Comparison of ENCODE assay signal across 9 cellular contexts in the genomic region with DNA sequence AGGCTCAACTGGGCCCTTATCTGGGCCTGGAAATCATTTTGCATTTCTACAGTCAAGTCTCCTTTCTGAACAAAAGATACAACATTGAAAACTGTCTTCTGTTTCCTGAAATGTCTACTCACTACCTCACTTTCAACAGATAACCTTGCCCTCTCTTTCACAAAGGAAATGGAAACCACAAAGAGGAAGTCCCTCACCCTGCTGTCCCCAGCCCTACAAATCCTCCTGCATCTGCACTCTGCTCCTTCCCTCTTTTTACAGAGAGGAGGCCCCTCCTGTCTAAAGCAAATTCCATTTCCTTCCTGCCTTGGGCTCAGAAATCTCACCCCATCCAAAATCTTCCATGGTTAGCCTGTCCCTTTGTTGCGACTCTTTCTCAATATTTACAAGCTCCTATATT. TPM values are rescaled to one million over a fixed set of nuclear protein-coding genes. Genes with fewer than 3 reads are reported as not detected.
A peak's percentile ranks its signal among the peaks of the same experiment; 100 is the strongest.
DNase-seq lines count a peak whose midpoint lies in the region; ATAC-seq and TF ChIP-seq lines count a peak whose summit lies in the region.
"Had no signal": no experiment of that assay in that cellular context is flagged by ENCODE, and none has a peak within 500 bp of the region (broad histone marks: within the 10 kb centered on the region; RNA-seq: fewer than 3 reads in every experiment).

No MANE protein-coding gene starts in this region.

- peaks cover 40% of the 10 kb centered on the region for H3K9me3 ChIP-seq in BLaER1
- no peaks in the 10 kb centered on the region for H3K9me3 ChIP-seq in prostate gland

- no peaks in the 10 kb centered on the region for H3K27me3 Mint-ChIP-seq in T-cell

- no peaks in the 10 kb centered on the region for H3K36me3 Mint-ChIP-seq in T-cell

- peak overlapping the region; percentile 26; the same call in 1 of the 2 replicates for H3K4me3 ChIP-seq in BLaER1
- H3K4me3 ChIP-seq in prostate gland: no peak overlapping the region

- H3K36me3 ChIP-seq in BLaER1 (no peaks in the 10 kb centered on the region), prostate gland (no peaks in the 10 kb centered on the region)

- H3K4me1 ChIP-seq in BLaER1: peaks cover 56% of the 10 kb centered on the region
- H3K4me1 ChIP-seq in prostate gland (replicated peaks): no peaks in the 10 kb centered on the region

- no peak for TF ChIP-seq CTCF in prostate gland (IDR thresholded peaks at IDR 0.05)

- DNase-seq in T-cell (peak in 6 of 34 experiments; percentile 2 to 27 (median 6)), prostate gland (ENCODE audit: low spot score) (no peak), COR-L47 (lab: John Stamatoyannopoulos, UW) (no peak), SW 1271 (lab: John Stamatoyannopoulos, UW) (no peak)
- DNase-seq in activated CD8-positive, alpha-beta memory T cell treated with anti-CD3 and anti-CD28 coated beads, Interleukin-2, amount 50 U/mL, for 48 hours: no peak

- no peak overlapping the region for H3K27ac Mint-ChIP-seq in T-cell

- peak overlapping the region; percentile 94 for H3K27ac ChIP-seq in BLaER1
- H3K27ac ChIP-seq in prostate gland: no peak overlapping the region

- ATAC-seq in GM19035 (IDR thresholded peaks at IDR 0.05; ENCODE audit: unreplicated experiment) (peak; percentile 92), HG03103 (IDR thresholded peaks at IDR 0.05; ENCODE audit: low read depth, unreplicated experiment) (peak; percentile 82), T-cell (replicated peaks in 1 of 4) (peak; percentile 66 to 95 (median 90))

- POLR2A ChIA-PET in T-cell (lab: Charles Lee): no interaction called here

- CTCF ChIA-PET in T-cell (lab: Charles Lee): interaction anchor here in 1 of 2 donors (0.6 to 1.3 kb wide), 2 partner anchors 68 to 70 kb away, joined by 3 to 4 read pairs; no protein-coding TSS in a partner anchor

- H3K9ac ChIP-seq in BLaER1: peak overlapping the region; percentile 74

- H3K27me3 ChIP-seq in BLaER1 (no peaks in the 10 kb centered on the region), prostate gland (replicated peaks; ENCODE audit: insufficient read depth) (no peaks in the 10 kb centered on the region)

- TF ChIP-seq POLR2A in prostate gland (IDR thresholded peaks at IDR 0.05): no peak

- WGBS in prostate gland: 93% methylated on average over 1 of the region's 1 CpG

- no peak overlapping the region for H3K4me3 Mint-ChIP-seq in T-cell

- no peaks in the 10 kb centered on the region for H4K20me1 ChIP-seq in BLaER1

- H3K9me3 Mint-ChIP-seq in T-cell: no peaks in the 10 kb centered on the region

- intact Hi-C loops in prostate gland (cut with DNase I): no loop called here

- peak overlapping the region; percentile 77 for H3K4me2 ChIP-seq in BLaER1

- H3K4me1 Mint-ChIP-seq in T-cell: peaks cover 0 to 22% (median 12%) of the 10 kb centered on the region in 3 donors

RNA-seq across cellular contexts. Expression of gene CYBB, which starts 24.8 kb away (rescaled TPM):
- total RNA-seq in T-cell (1 to 10 TPM; 1.1 to 5.0 (median 1.8) TPM), prostate gland (1 to 10 TPM; 7.2 to 7.9 TPM)
- total RNA-seq: activated CD8-positive, alpha-beta memory T cell treated with anti-CD3 and anti-CD28 coated beads for 36 hours had no signal
